ENCODE assay signal across 10 cellular contexts in the genomic region with DNA sequence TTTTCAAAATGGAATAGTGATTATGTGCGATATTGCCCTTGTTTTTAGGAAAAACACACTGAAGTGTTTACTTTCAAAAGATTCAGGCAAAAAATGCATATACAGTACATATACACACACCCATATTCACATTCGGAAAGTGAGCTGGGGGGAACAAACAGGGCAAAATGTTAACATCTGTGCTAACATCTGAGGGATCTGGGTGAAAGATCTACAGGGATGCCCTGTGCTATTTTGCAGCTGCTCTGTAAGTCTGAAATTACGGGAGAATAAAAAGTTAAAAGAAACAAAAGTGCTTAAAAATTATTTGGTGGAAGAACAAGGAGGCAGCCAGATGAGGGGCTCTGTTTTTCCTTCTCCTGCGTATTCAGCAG. TPM values are rescaled to one million over a fixed set of nuclear protein-coding genes. Genes with fewer than 3 reads are reported as not detected.
DNase-seq lines count a peak whose midpoint lies in the region; ATAC-seq and TF ChIP-seq lines count a peak whose summit lies in the region.
"Had no signal": no experiment of that assay in that cellular context is flagged by ENCODE, and none has a peak within 500 bp of the region (broad histone marks: within the 10 kb centered on the region; RNA-seq: fewer than 3 reads in every experiment).

No MANE protein-coding gene starts in this region.

- peaks cover 57% of the 10 kb centered on the region for H3K4me1 ChIP-seq in left ventricle myocardium inferior
- H3K4me1 ChIP-seq in muscle layer of duodenum (ENCODE audit: control insufficient read depth in 1 of 2, insufficient read depth in 2 of 2, low read length in 2 of 2) = peaks cover 9 to 40% of the 10 kb centered on the region in 2 donors

- H3K36me3 ChIP-seq in left ventricle myocardium inferior = peaks cover 31% of the 10 kb centered on the region
- peaks cover 16 to 20% of the 10 kb centered on the region in 2 donors for H3K36me3 ChIP-seq in muscle layer of duodenum (ENCODE audit: control insufficient read depth in 1 of 2, insufficient read depth in 2 of 2, low read length in 2 of 2)

- H3K27me3 ChIP-seq in left ventricle myocardium inferior (ENCODE audit: low read depth) (no peaks in the 10 kb centered on the region), muscle layer of duodenum (ENCODE audit: low read depth, low read length) (no peaks in the 10 kb centered on the region)

- no peak for ATAC-seq in GM18861 (IDR thresholded peaks at IDR 0.05; ENCODE audit: unreplicated experiment)
- no peak for ATAC-seq in GM21526 (IDR thresholded peaks at IDR 0.05; ENCODE audit: low FRiP score, unreplicated experiment)

- H3K27ac ChIP-seq in left ventricle myocardium inferior (replicated peaks) (peak overlapping the region; percentile 98), coronary artery (peak overlapping the region; percentile 76 to 97), muscle layer of duodenum (ENCODE audit: low read length) (peak overlapping the region; percentile 20)

- intact Hi-C loops in left ventricle myocardium inferior (cut with micrococcal nuclease) = no loop called here
- intact Hi-C loops in cardiac septum (cut with DNase I) = no loop called here

- H3K9me3 ChIP-seq in left ventricle myocardium inferior (replicated peaks) (no peaks in the 10 kb centered on the region), muscle layer of duodenum (ENCODE audit: control insufficient read depth in 1 of 2, low read length in 2 of 2) (no peaks in the 10 kb centered on the region)

- no peak for DNase-seq in left ventricle myocardium inferior
- DNase-seq in cardiac septum (ENCODE audit: low spot score) = no peak
- DNase-seq in coronary artery (ENCODE audit: low spot score) = no peak
- DNase-seq in NOMO-1 treated with DMSO at 0.1 percent for 48 hours (lab: John Stamatoyannopoulos, UW; ENCODE audit: unreplicated experiment) = no peak
- no peak for DNase-seq in SHP77 (lab: John Stamatoyannopoulos, UW)

- H3K4me3 ChIP-seq in left ventricle myocardium inferior (peak overlapping the region; percentile 84), coronary artery (peak overlapping the region; percentile 91), muscle layer of duodenum (ENCODE audit: low read depth in 1 of 2, low read length in 2 of 2) (peak overlapping the region; percentile 69 to 88)

- no peak for TF ChIP-seq CTCF in left ventricle myocardium inferior (IDR thresholded peaks at IDR 0.05; ENCODE audit: borderline replicate concordance)
- TF ChIP-seq CTCF in coronary artery (IDR thresholded peaks at IDR 0.05) = no peak

RNA-seq across cellular contexts. Expression of a gene that starts 0.9 kb away (rescaled TPM):
- total RNA-seq in left ventricle myocardium inferior (576 TPM), cardiac septum (486 TPM)

RNA-seq across cellular contexts. Expression of a gene that starts 31.2 kb away (rescaled TPM):
- total RNA-seq in left ventricle myocardium inferior = not detected
- not detected for total RNA-seq in cardiac septum
- total RNA-seq: subcutaneous adipose tissue; T-helper 1 cell treated with Interleukin-12 subunit alpha and Interleukin-12 subunit beta and Interleukin-4 antibody, amounts not matched to agents 30 ng/mL and 1 ng/mL, for 36 hours had no signal

RNA-seq across cellular contexts. Expression of a gene that starts 51.9 kb away (rescaled TPM):
- total RNA-seq in left ventricle myocardium inferior (not detected), cardiac septum (not detected)
- total RNA-seq: subcutaneous adipose tissue; T-helper 1 cell treated with Interleukin-12 subunit alpha and Interleukin-12 subunit beta and Interleukin-4 antibody, amounts not matched to agents 30 ng/mL and 1 ng/mL, for 36 hours had no signal

Comparison
In these comparisons a context has a peak if more than half of its experiments do, and no peak if none do; other contexts are left out.
1. H3K27ac ChIP-seq: peak in every context shown above with its lines; median percentile 98 in left ventricle myocardium inferior; 86 in coronary artery; 20 in muscle layer of duodenum.